ENCODE assay signal across 8 cellular contexts in the genomic region with DNA sequence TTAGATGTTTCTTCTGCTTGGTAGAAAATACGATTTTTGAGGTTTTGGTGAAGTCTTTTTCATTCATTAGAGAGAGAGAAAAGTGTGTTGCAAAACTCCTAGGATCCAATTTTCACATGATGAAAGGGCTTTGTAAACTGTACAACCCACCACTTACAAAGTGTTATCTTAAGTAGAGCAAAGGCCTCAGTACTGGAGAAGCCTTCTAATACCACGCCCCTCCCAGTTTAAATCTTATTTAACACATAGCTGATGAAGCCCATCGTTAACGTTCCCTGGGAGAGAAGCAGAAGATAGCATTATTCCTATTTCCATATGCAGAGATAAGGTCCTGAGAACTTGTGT. TPM values are rescaled to one million over a fixed set of nuclear protein-coding genes. Genes with fewer than 3 reads are reported as not detected.
DNase-seq lines count a peak whose midpoint lies in the region; ATAC-seq and TF ChIP-seq lines count a peak whose summit lies in the region.

No MANE protein-coding gene starts in this region.

- ATAC-seq in CD8-positive, alpha-beta T cell = peak; percentile 5
- peak; percentile 2 for ATAC-seq in HG02798 (IDR thresholded peaks at IDR 0.05; ENCODE audit: poor library complexity, unreplicated experiment)
- ATAC-seq in left cardiac atrium = peak; percentile 8 to 23
- no peak for ATAC-seq in GM18519 (IDR thresholded peaks at IDR 0.05; ENCODE audit: low FRiP score, unreplicated experiment)

- POLR2A ChIA-PET in CD8-positive, alpha-beta T cell (lab: Charles Lee) = interaction anchor here (1.2 to 4.1 kb wide), 5 partner anchors 19 to 50 kb away, joined by 4 to 37 read pairs (median 8); partner anchors contain the start of gene DDX47
- POLR2A ChIA-PET in activated CD4-positive, alpha-beta memory T cell treated with anti-CD3 and anti-CD28 coated beads, Interleukin-2, amount 10 ng/mL, durations not matched to agents 7 days and 5 days (lab: Charles Lee) = interaction anchor here (1.0 to 7.1 kb wide), 9 partner anchors 18 to 429 kb away, joined by 3 to 50 read pairs (median 11); partner anchors contain the start of genes BORCS5 and DDX47

- TF ChIP-seq CTCF in CD8-positive, alpha-beta T cell (IDR thresholded peaks at IDR 0.05) = no peak

- peak overlapping the region; percentile 72 for H3K27ac Mint-ChIP-seq in CD8-positive, alpha-beta T cell
- no peak overlapping the region for H3K27ac Mint-ChIP-seq in activated CD4-positive, alpha-beta memory T cell treated with anti-CD3 and anti-CD28 coated beads, Interleukin-2, amount 10 ng/mL, durations not matched to agents 7 days and 5 days

- peak overlapping the region; percentile 70 for H3K4me3 ChIP-seq in CD8-positive, alpha-beta T cell (ENCODE audit: low read depth, low read length)
- peak overlapping the region; percentile 42 to 68 (median 54) for H3K4me3 ChIP-seq in skin epidermis

- H3K27ac ChIP-seq in CD8-positive, alpha-beta T cell (ENCODE audit: low read depth, low read length) = peak overlapping the region; percentile 72
- H3K27ac ChIP-seq in skin epidermis = peak overlapping the region in 20 of 21 experiments; percentile 75 to 95 (median 86)

- no peaks in the 10 kb centered on the region for H3K27me3 ChIP-seq in CD8-positive, alpha-beta T cell (ENCODE audit: insufficient read depth, low read length)

- DNase-seq in CD8-positive, alpha-beta T cell = no peak
- no peak for DNase-seq in activated CD4-positive, alpha-beta memory T cell treated with anti-CD3 and anti-CD28 coated beads, Interleukin-2, amount 10 ng/mL, durations not matched to agents 7 days and 5 days
- DNase-seq in left cardiac atrium (no peak), dedifferentiated amniotic fluid mesenchymal stem cell (ENCODE audit: extremely low spot score) (no peak), NCI-H2227 treated with DMSO at 0.1 percent for 48 hours (lab: John Stamatoyannopoulos, UW) (no peak)

- H3K9me3 Mint-ChIP-seq in CD8-positive, alpha-beta T cell = no peaks in the 10 kb centered on the region
- no peaks in the 10 kb centered on the region for H3K9me3 Mint-ChIP-seq in activated CD4-positive, alpha-beta memory T cell treated with anti-CD3 and anti-CD28 coated beads, Interleukin-2, amount 10 ng/mL, durations not matched to agents 7 days and 5 days

- intact Hi-C loops in CD8-positive, alpha-beta T cell (cut with DNase I, micrococcal nuclease) = loop anchor here (5.0 kb wide), 5 partner anchors 49 to 409 kb away; partner anchors contain the start of gene GSG1 (in 1 of the 2)
- intact Hi-C loops in left cardiac atrium (cut with DNase I) = loop anchor here (5.0 to 10.0 kb wide), 2 partner anchors 62 to 69 kb away; partner anchors contain the start of gene CDKN1B (in 1 of the 2)

- no peaks in the 10 kb centered on the region for H3K9me3 ChIP-seq in CD8-positive, alpha-beta T cell (ENCODE audit: low read length)

- peaks cover 22% of the 10 kb centered on the region for H3K4me1 Mint-ChIP-seq in CD8-positive, alpha-beta T cell (ENCODE audit: low read depth)
- H3K4me1 Mint-ChIP-seq in activated CD4-positive, alpha-beta memory T cell treated with anti-CD3 and anti-CD28 coated beads, Interleukin-2, amount 10 ng/mL, durations not matched to agents 7 days and 5 days = peaks cover 43% of the 10 kb centered on the region

- no peaks in the 10 kb centered on the region for H3K36me3 ChIP-seq in CD8-positive, alpha-beta T cell (ENCODE audit: insufficient read depth, low read length)

- H3K27me3 Mint-ChIP-seq in CD8-positive, alpha-beta T cell (ENCODE audit: low read depth) = no peaks in the 10 kb centered on the region
- no peaks in the 10 kb centered on the region for H3K27me3 Mint-ChIP-seq in activated CD4-positive, alpha-beta memory T cell treated with anti-CD3 and anti-CD28 coated beads, Interleukin-2, amount 10 ng/mL, durations not matched to agents 7 days and 5 days

- H3K4me1 ChIP-seq in CD8-positive, alpha-beta T cell (ENCODE audit: insufficient read depth, low read length) = peaks cover 16% of the 10 kb centered on the region

- CTCF ChIA-PET in CD8-positive, alpha-beta T cell (lab: Charles Lee) = interaction anchor here (0.6 to 4.7 kb wide), 4 partner anchors 27 to 130 kb away, joined by 3 to 91 read pairs (median 12); partner anchors contain the start of gene DDX47
- CTCF ChIA-PET in activated CD4-positive, alpha-beta memory T cell treated with anti-CD3 and anti-CD28 coated beads, Interleukin-2, amount 10 ng/mL, durations not matched to agents 7 days and 5 days (lab: Charles Lee) = interaction anchor here (0.6 to 4.7 kb wide), 10 partner anchors 18 to 426 kb away, joined by 3 to 57 read pairs (median 6); partner anchors contain the start of gene DDX47

- H3K36me3 Mint-ChIP-seq in CD8-positive, alpha-beta T cell = no peaks in the 10 kb centered on the region
- peaks cover 4% of the 10 kb centered on the region for H3K36me3 Mint-ChIP-seq in activated CD4-positive, alpha-beta memory T cell treated with anti-CD3 and anti-CD28 coated beads, Interleukin-2, amount 10 ng/mL, durations not matched to agents 7 days and 5 days (ENCODE audit: low read depth)

- H3K4me3 Mint-ChIP-seq in CD8-positive, alpha-beta T cell = peak overlapping the region; percentile 77
- peak overlapping the region; percentile 65 for H3K4me3 Mint-ChIP-seq in activated CD4-positive, alpha-beta memory T cell treated with anti-CD3 and anti-CD28 coated beads, Interleukin-2, amount 10 ng/mL, durations not matched to agents 7 days and 5 days

RNA-seq across cellular contexts. Expression of gene APOLD1, which starts 0.9 kb away (rescaled TPM):
- total RNA-seq in CD8-positive, alpha-beta T cell = 1 to 10 TPM; 1.9 to 2.0 TPM
- 1 to 10 TPM; 9.2 to 9.9 TPM for total RNA-seq in activated CD4-positive, alpha-beta memory T cell treated with anti-CD3 and anti-CD28 coated beads, Interleukin-2, amount 10 ng/mL, durations not matched to agents 7 days and 5 days
- total RNA-seq in left cardiac atrium = 10 to 100 TPM; 36.0 to 56.7 TPM

RNA-seq across cellular contexts. Expression of gene DDX47, which starts 26.8 kb away (rescaled TPM):
- 100 to 1,000 TPM; 173 to 174 TPM for total RNA-seq in CD8-positive, alpha-beta T cell
- total RNA-seq in activated CD4-positive, alpha-beta memory T cell treated with anti-CD3 and anti-CD28 coated beads, Interleukin-2, amount 10 ng/mL, durations not matched to agents 7 days and 5 days = 10 to 100 TPM; 49.1 to 53.2 TPM
- 10 to 100 TPM; 29.7 to 31.6 TPM for total RNA-seq in left cardiac atrium
